In the genomic region with DNA sequence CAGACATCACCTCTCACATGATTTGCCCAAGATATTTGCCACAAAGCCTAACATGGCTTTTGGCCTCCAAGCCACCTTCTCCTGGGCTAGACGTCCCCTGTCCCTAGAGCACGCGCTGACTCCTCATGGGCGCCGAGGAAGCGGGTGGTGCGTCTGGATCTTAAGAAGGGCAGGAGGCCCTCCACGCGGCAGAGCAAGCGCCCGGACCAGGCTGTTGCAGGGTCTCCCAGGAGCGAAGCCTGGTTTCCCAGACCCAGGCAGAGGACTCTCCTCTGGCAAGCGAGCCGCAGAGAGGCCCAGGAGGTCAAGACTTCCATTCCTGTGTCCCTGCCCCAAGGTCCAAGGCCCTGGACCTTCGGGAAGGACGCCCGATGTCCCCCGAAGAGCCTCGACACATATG, we compare ENCODE assay signal across 41 cellular contexts.
"Had no signal": no experiment of that assay in that cellular context is flagged by ENCODE, and none has a peak within 500 bp of the region (broad histone marks: within the 10 kb centered on the region; RNA-seq: fewer than 3 reads in every experiment).

No MANE protein-coding gene starts in this region.

- H3K27me3 ChIP-seq: ascending aorta, body of pancreas, brain microvascular endothelial cell, cardiac muscle cell had no signal

- H3K4me1 ChIP-seq: adrenal gland, ascending aorta, body of pancreas, breast epithelium had no signal

- H3K4me3 ChIP-seq: adrenal gland, ascending aorta, body of pancreas, breast epithelium, cardiac muscle cell had no signal

- H3K9me3 ChIP-seq: adrenal gland, ascending aorta, body of pancreas, breast epithelium had no signal

- H3K9me3 Mint-ChIP-seq: activated naive CD4-positive, alpha-beta T cell treated with anti-CD3 and anti-CD28 coated beads for 36 hours; activated naive CD4-positive, alpha-beta T cell treated with anti-CD3 and anti-CD28 coated beads, Interleukin-2, amount 10 ng/mL, durations not matched to agents 7 days and 5 days; activated naive CD4-positive, alpha-beta T cell treated with anti-CD3 and anti-CD28 coated beads, Interleukin-2, amount 50 U/mL, for 24 hours; activated naive CD4-positive, alpha-beta T cell treated with anti-CD3 and anti-CD28 coated beads, Interleukin-2, amount 50 U/mL, for 72 hours; activated naive CD8-positive, alpha-beta T cell treated with anti-CD3 and anti-CD28 coated beads for 36 hours; activated naive CD8-positive, alpha-beta T cell treated with anti-CD3 and anti-CD28 coated beads, Interleukin-2, amount 10 ng/mL, durations not matched to agents 7 days and 5 days; activated naive CD8-positive, alpha-beta T cell treated with anti-CD3 and anti-CD28 coated beads, Interleukin-2, amount 50 U/mL, for 24 hours; activated T-cell treated with anti-CD3 and anti-CD28 coated beads, Interleukin-2, amount 50 U/mL, for 24 hours; activated T-cell treated with anti-CD3 and anti-CD28 coated beads, Interleukin-2, amount 50 U/mL, for 4 hours; activated T-cell treated with anti-CD3 and anti-CD28 coated beads, Interleukin-2, amount 50 U/mL, for 72 hours; activated T-helper 1 cell treated with anti-CD3 and anti-CD28 coated beads, Interleukin-12 subunit alpha, Interleukin-12 subunit beta, Interleukin-2, Interleukin-4 antibody, amounts not matched to agents 30 ng/mL and 10 ng/mL and 1 ng/mL, durations not matched to agents 14 hours and 24 hours and 36 hours; activated T-helper 17 cell treated with anti-CD3 and anti-CD28 coated beads, Interleukin-2, amount 50 U/mL, for 72 hours; activated T-helper 2 cell treated with anti-CD3 and anti-CD28 coated beads, Interferon-gamma antibody, Interleukin-2, Interleukin-4, amounts not matched to agents 10 μg/mL and 5 μg/mL and 100 μg/mL, durations not matched to agents 14 hours and 24 hours and 36 hours; central memory CD8-positive, alpha-beta T cell had no signal

- H3K4me3 Mint-ChIP-seq: activated naive CD4-positive, alpha-beta T cell treated with anti-CD3 and anti-CD28 coated beads for 36 hours; activated naive CD4-positive, alpha-beta T cell treated with anti-CD3 and anti-CD28 coated beads, Interleukin-2, amount 10 ng/mL, durations not matched to agents 7 days and 5 days; activated naive CD4-positive, alpha-beta T cell treated with anti-CD3 and anti-CD28 coated beads, Interleukin-2, amount 50 U/mL, for 24 hours; activated naive CD8-positive, alpha-beta T cell; activated naive CD8-positive, alpha-beta T cell treated with anti-CD3 and anti-CD28 coated beads for 36 hours; activated naive CD8-positive, alpha-beta T cell treated with anti-CD3 and anti-CD28 coated beads, Interleukin-2, amount 10 ng/mL, durations not matched to agents 7 days and 5 days; activated naive CD8-positive, alpha-beta T cell treated with anti-CD3 and anti-CD28 coated beads, Interleukin-2, amount 50 U/mL, for 24 hours; activated T-cell treated with anti-CD3 and anti-CD28 coated beads, Interleukin-2, amount 50 U/mL, for 24 hours; activated T-cell treated with anti-CD3 and anti-CD28 coated beads, Interleukin-2, amount 50 U/mL, for 4 hours; activated T-cell treated with anti-CD3 and anti-CD28 coated beads, Interleukin-2, amount 50 U/mL, for 72 hours; activated T-helper 1 cell treated with anti-CD3 and anti-CD28 coated beads, Interleukin-12 subunit alpha, Interleukin-12 subunit beta, Interleukin-2, Interleukin-4 antibody, amounts not matched to agents 30 ng/mL and 10 ng/mL and 1 ng/mL, durations not matched to agents 14 hours and 24 hours and 36 hours; activated T-helper 17 cell treated with anti-CD3 and anti-CD28 coated beads, Interleukin-2, amount 50 U/mL, for 72 hours; brain; central memory CD8-positive, alpha-beta T cell had no signal

- H3K36me3 ChIP-seq: adrenal gland, ascending aorta, brain microvascular endothelial cell, breast epithelium, cardiac muscle cell had no signal

- FAIRE-seq: astrocyte, bronchial epithelial cell had no signal

- ATAC-seq: activated naive CD4-positive, alpha-beta T cell treated with anti-CD3 and anti-CD28 coated beads, Interleukin-2, amount 50 U/mL, for 72 hours; activated naive CD8-positive, alpha-beta T cell treated with anti-CD3 and anti-CD28 coated beads, Interleukin-2, amount 50 U/mL, for 24 hours; activated T-cell treated with anti-CD3 and anti-CD28 coated beads, Interleukin-2, amount 50 U/mL, for 4 hours; activated T-cell treated with anti-CD3 and anti-CD28 coated beads, Interleukin-2, amount 50 U/mL, for 72 hours; activated T-helper 17 cell treated with anti-CD3 and anti-CD28 coated beads, Interleukin-2, amount 50 U/mL, for 72 hours; body of pancreas had no signal

- H3K27me3 Mint-ChIP-seq: activated naive CD4-positive, alpha-beta T cell treated with anti-CD3 and anti-CD28 coated beads, Interleukin-2, amount 50 U/mL, for 24 hours; activated naive CD8-positive, alpha-beta T cell; activated naive CD8-positive, alpha-beta T cell treated with anti-CD3 and anti-CD28 coated beads for 36 hours; activated naive CD8-positive, alpha-beta T cell treated with anti-CD3 and anti-CD28 coated beads, Interleukin-2, amount 10 ng/mL, durations not matched to agents 7 days and 5 days; activated T-cell treated with anti-CD3 and anti-CD28 coated beads, Interleukin-2, amount 50 U/mL, for 24 hours; activated T-helper 17 cell treated with anti-CD3 and anti-CD28 coated beads, Interleukin-2, amount 50 U/mL, for 72 hours had no signal

- DNase-seq: activated effector memory CD4-positive, alpha-beta T cell treated with anti-CD3 and anti-CD28 coated beads, Interleukin-2, amount 50 U/mL, for 16 hours; activated effector memory CD4-positive, alpha-beta T cell treated with Interleukin-2 at 50 U/mL for 16 hours; activated gamma-delta T cell; activated gamma-delta T cell treated with Interleukin-2 at 50 U/mL for 16 hours; activated naive CD4-positive, alpha-beta T cell; activated naive CD4-positive, alpha-beta T cell treated with anti-CD3 and anti-CD28 coated beads for 36 hours; activated naive CD4-positive, alpha-beta T cell treated with anti-CD3 and anti-CD28 coated beads, Interleukin-2, amount 10 ng/mL, durations not matched to agents 7 days and 5 days; activated naive CD4-positive, alpha-beta T cell treated with anti-CD3 and anti-CD28 coated beads, Interleukin-2, amount 50 U/mL, for 16 hours; activated naive CD4-positive, alpha-beta T cell treated with Interleukin-2 at 50 U/mL for 16 hours; activated naive CD8-positive, alpha-beta T cell treated with anti-CD3 and anti-CD28 coated beads for 36 hours; activated naive CD8-positive, alpha-beta T cell treated with anti-CD3 and anti-CD28 coated beads, Interleukin-2, amount 10 ng/mL, durations not matched to agents 7 days and 5 days; activated naive CD8-positive, alpha-beta T cell treated with anti-CD3 and anti-CD28 coated beads, Interleukin-2, amount 50 U/mL, for 24 hours; activated T-cell treated with anti-CD3 and anti-CD28 coated beads for 4 hours; activated T-cell treated with anti-CD3 and anti-CD28 coated beads, Interleukin-2, amount 50 U/mL, for 1 hour; activated T-cell treated with anti-CD3 and anti-CD28 coated beads, Interleukin-2, amount 50 U/mL, for 24 hours; activated T-cell treated with anti-CD3 and anti-CD28 coated beads, Interleukin-2, amount 50 U/mL, for 4 hours; activated T-cell treated with anti-CD3 and anti-CD28 coated beads, Interleukin-2, amount 50 U/mL, for 48 hours; activated T-cell treated with anti-CD3 and anti-CD28 coated beads, Interleukin-2, amount 50 U/mL, for 72 hours; adrenal gland; amniotic stem cell; amygdala; anterior cingulate cortex; aorta; body of pancreas; brain microvascular endothelial cell; caudate nucleus; central memory CD4-positive, alpha-beta T cell; cerebellar nuclear complex had no signal

- H3K4me1 Mint-ChIP-seq: activated naive CD4-positive, alpha-beta T cell treated with anti-CD3 and anti-CD28 coated beads, Interleukin-2, amount 10 ng/mL, durations not matched to agents 7 days and 5 days; activated naive CD4-positive, alpha-beta T cell treated with anti-CD3 and anti-CD28 coated beads, Interleukin-2, amount 50 U/mL, for 24 hours; activated naive CD8-positive, alpha-beta T cell treated with anti-CD3 and anti-CD28 coated beads for 36 hours; activated naive CD8-positive, alpha-beta T cell treated with anti-CD3 and anti-CD28 coated beads, Interleukin-2, amount 10 ng/mL, durations not matched to agents 7 days and 5 days; activated naive CD8-positive, alpha-beta T cell treated with anti-CD3 and anti-CD28 coated beads, Interleukin-2, amount 50 U/mL, for 24 hours; activated T-helper 17 cell treated with anti-CD3 and anti-CD28 coated beads, Interleukin-2, amount 50 U/mL, for 72 hours; central memory CD8-positive, alpha-beta T cell had no signal

- H3K36me3 Mint-ChIP-seq: activated naive CD4-positive, alpha-beta T cell treated with anti-CD3 and anti-CD28 coated beads, Interleukin-2, amount 10 ng/mL, durations not matched to agents 7 days and 5 days; activated naive CD4-positive, alpha-beta T cell treated with anti-CD3 and anti-CD28 coated beads, Interleukin-2, amount 50 U/mL, for 24 hours; activated naive CD4-positive, alpha-beta T cell treated with anti-CD3 and anti-CD28 coated beads, Interleukin-2, amount 50 U/mL, for 72 hours; activated naive CD8-positive, alpha-beta T cell; activated naive CD8-positive, alpha-beta T cell treated with anti-CD3 and anti-CD28 coated beads for 36 hours; activated naive CD8-positive, alpha-beta T cell treated with anti-CD3 and anti-CD28 coated beads, Interleukin-2, amount 10 ng/mL, durations not matched to agents 7 days and 5 days; brain had no signal

- H3K27ac Mint-ChIP-seq: activated naive CD4-positive, alpha-beta T cell treated with anti-CD3 and anti-CD28 coated beads for 36 hours; activated naive CD4-positive, alpha-beta T cell treated with anti-CD3 and anti-CD28 coated beads, Interleukin-2, amount 10 ng/mL, durations not matched to agents 7 days and 5 days; activated naive CD4-positive, alpha-beta T cell treated with anti-CD3 and anti-CD28 coated beads, Interleukin-2, amount 50 U/mL, for 24 hours; activated naive CD4-positive, alpha-beta T cell treated with anti-CD3 and anti-CD28 coated beads, Interleukin-2, amount 50 U/mL, for 72 hours; activated naive CD8-positive, alpha-beta T cell; activated naive CD8-positive, alpha-beta T cell treated with anti-CD3 and anti-CD28 coated beads for 36 hours; activated naive CD8-positive, alpha-beta T cell treated with anti-CD3 and anti-CD28 coated beads, Interleukin-2, amount 10 ng/mL, durations not matched to agents 7 days and 5 days; activated naive CD8-positive, alpha-beta T cell treated with anti-CD3 and anti-CD28 coated beads, Interleukin-2, amount 50 U/mL, for 24 hours; activated T-cell treated with anti-CD3 and anti-CD28 coated beads, Interleukin-2, amount 50 U/mL, for 24 hours; activated T-cell treated with anti-CD3 and anti-CD28 coated beads, Interleukin-2, amount 50 U/mL, for 72 hours; activated T-helper 1 cell treated with anti-CD3 and anti-CD28 coated beads, Interleukin-12 subunit alpha, Interleukin-12 subunit beta, Interleukin-2, Interleukin-4 antibody, amounts not matched to agents 30 ng/mL and 10 ng/mL and 1 ng/mL, durations not matched to agents 14 hours and 24 hours and 36 hours; activated T-helper 17 cell treated with anti-CD3 and anti-CD28 coated beads, Interleukin-2, amount 50 U/mL, for 72 hours; activated T-helper 2 cell treated with anti-CD3 and anti-CD28 coated beads, Interferon-gamma antibody, Interleukin-2, Interleukin-4, amounts not matched to agents 10 μg/mL and 5 μg/mL and 100 μg/mL, durations not matched to agents 14 hours and 24 hours and 36 hours had no signal

- H3K27ac ChIP-seq: adrenal gland, ascending aorta, body of pancreas, brain microvascular endothelial cell, breast epithelium, cardiac muscle cell had no signal
